Comparison of ENCODE assay signal across 8 cellular contexts in the genomic region with DNA sequence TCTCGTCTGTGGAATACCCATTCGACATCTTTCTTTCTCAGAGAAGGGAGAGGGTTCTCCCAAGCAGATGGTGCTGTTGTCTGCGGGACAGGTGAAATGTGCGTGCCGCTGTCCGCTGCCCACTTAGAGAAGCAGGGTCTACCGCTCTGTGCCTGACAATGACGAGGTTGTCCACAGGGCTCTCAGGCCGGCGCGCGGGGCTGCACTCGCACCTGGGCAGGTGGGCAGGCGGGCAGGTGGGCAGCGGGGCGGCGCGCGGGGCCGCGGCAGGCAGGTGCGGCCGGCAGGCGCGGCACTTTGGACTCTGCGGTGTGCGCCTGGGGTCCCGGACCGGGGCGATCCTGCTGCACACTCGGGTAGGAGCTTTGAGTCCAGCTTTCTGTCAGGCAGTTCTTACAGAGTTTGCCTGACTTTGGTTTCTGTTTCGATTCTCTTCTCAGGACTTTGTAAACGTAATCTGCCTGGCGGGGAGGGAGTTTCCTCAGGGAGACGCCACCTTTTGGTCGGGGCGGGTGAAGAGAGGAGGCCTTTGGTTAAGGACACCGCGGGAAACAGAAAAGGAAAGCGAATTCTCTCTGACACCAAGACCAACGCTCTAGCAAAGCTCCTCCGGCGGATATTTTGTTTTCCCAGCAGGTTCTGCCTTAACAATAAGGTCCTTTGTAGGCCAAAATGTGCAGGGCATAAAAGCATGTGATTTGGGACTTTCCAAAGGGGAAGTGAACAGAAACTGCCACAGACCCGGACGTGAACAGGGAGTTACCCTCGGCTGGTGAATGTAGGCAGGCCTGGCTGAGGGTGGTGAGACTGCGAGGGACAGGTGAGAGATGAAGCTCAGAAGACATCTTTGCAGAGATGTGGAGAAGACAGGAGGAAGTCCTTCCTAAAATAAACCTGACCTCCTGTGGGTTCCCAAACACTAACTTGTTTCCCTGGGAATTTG. TPM values are rescaled to one million over a fixed set of nuclear protein-coding genes. Genes with fewer than 3 reads are reported as not detected.
DNase-seq lines count a peak whose midpoint lies in the region; ATAC-seq and TF ChIP-seq lines count a peak whose summit lies in the region.

A gene (minus strand): TSS at position 405 of the 943 bp plus-strand sequence. CDS start 377 bp downstream, at position 28.

- H3K27ac Mint-ChIP-seq in H9: 0 out of 7 replicates have a peak within 1 kb of the TSS, but pooled peaks of 1 of the 3 experiments have one; percentile 61
- H3K27ac Mint-ChIP-seq in activated naive CD8-positive, alpha-beta T cell treated with anti-CD3 and anti-CD28 coated beads, Interleukin-2, amount 50 U/mL, for 24 hours: peak within 1 kb of the TSS; percentile 96

- H2AK5ac ChIP-seq in H9 (ENCODE audit: insufficient read length, low read length): no peak within 1 kb of the TSS
- H2AK5ac ChIP-seq in trophoblast cell (ENCODE audit: low read length): no peak within 1 kb of the TSS

- H3K79me2 ChIP-seq in H9 (ENCODE audit: insufficient read depth, low read length) (no peaks in the 10 kb centered on the region), trophoblast cell (ENCODE audit: control insufficient read depth, insufficient read depth, low read length, poor library complexity) (no peaks in the 10 kb centered on the region)

- no peak for TF ChIP-seq EP300 in transverse colon (IDR thresholded peaks at IDR 0.05; ENCODE audit: low read depth)

- peaks cover 21 to 23% of the 10 kb centered on the region in 2 experiments for H3K4me1 Mint-ChIP-seq in H9
- H3K4me1 Mint-ChIP-seq in activated naive CD8-positive, alpha-beta T cell treated with anti-CD3 and anti-CD28 coated beads, Interleukin-2, amount 50 U/mL, for 24 hours: peaks cover 54% of the 10 kb centered on the region

- H3K27me3 Mint-ChIP-seq in H9 (ENCODE audit: low read depth): peaks cover 28% of the 10 kb centered on the region
- H3K27me3 Mint-ChIP-seq in activated naive CD8-positive, alpha-beta T cell treated with anti-CD3 and anti-CD28 coated beads, Interleukin-2, amount 50 U/mL, for 24 hours: no peaks in the 10 kb centered on the region

- peak within 1 kb of the TSS; percentile 88 to 90 for H3K4me3 Mint-ChIP-seq in H9
- peak within 1 kb of the TSS; percentile 96 for H3K4me3 Mint-ChIP-seq in activated naive CD8-positive, alpha-beta T cell treated with anti-CD3 and anti-CD28 coated beads, Interleukin-2, amount 50 U/mL, for 24 hours

- H3K18ac ChIP-seq in H9 (ENCODE audit: insufficient read length, low read depth, low read length) (peak within 1 kb of the TSS; percentile 66), trophoblast cell (ENCODE audit: low read length) (no peak within 1 kb of the TSS)

- no peaks in the 10 kb centered on the region for H3K9me3 Mint-ChIP-seq in H9
- no peaks in the 10 kb centered on the region for H3K9me3 Mint-ChIP-seq in activated naive CD8-positive, alpha-beta T cell treated with anti-CD3 and anti-CD28 coated beads, Interleukin-2, amount 50 U/mL, for 24 hours

- H3T11ph ChIP-seq in H9 (ENCODE audit: low read length): no peak within 1 kb of the TSS

- H3K4ac ChIP-seq in H9 (ENCODE audit: low read depth, low read length) (no peak within 1 kb of the TSS), trophoblast cell (ENCODE audit: low read depth, low read length) (no peak within 1 kb of the TSS)

- H4K91ac ChIP-seq in H9 (ENCODE audit: insufficient read length, low read depth, low read length): no peak within 1 kb of the TSS
- H4K91ac ChIP-seq in trophoblast cell (ENCODE audit: low read depth, low read length): no peak within 1 kb of the TSS

- H3K9me3 ChIP-seq in H9 (ENCODE audit: control insufficient read depth, low read depth, low read length) (no peaks in the 10 kb centered on the region), cardiac muscle cell (ENCODE audit: low read depth) (no peaks in the 10 kb centered on the region), trophoblast cell (ENCODE audit: insufficient read depth, low read depth, low read length) (no peaks in the 10 kb centered on the region), transverse colon (no peaks in the 10 kb centered on the region)

- H3K23ac ChIP-seq in H9 (ENCODE audit: insufficient read length, low read depth, low read length): no peak within 1 kb of the TSS
- H3K23ac ChIP-seq in trophoblast cell (ENCODE audit: low read length): no peak within 1 kb of the TSS

- no peak within 1 kb of the TSS for H4K5ac ChIP-seq in H9 (ENCODE audit: insufficient read length, low read depth, low read length)

- H3K27ac ChIP-seq in H9 (ENCODE audit: insufficient read length, low read depth, low read length) (no peak within 1 kb of the TSS), cardiac muscle cell (no peak within 1 kb of the TSS), trophoblast cell (ENCODE audit: low read depth, low read length) (no peak within 1 kb of the TSS), transverse colon (peak within 1 kb of the TSS; percentile 90 to 94 (median 93))

- H3K4me1 ChIP-seq in H9 (ENCODE audit: insufficient read depth, low read length): no peaks in the 10 kb centered on the region
- no peaks in the 10 kb centered on the region for H3K4me1 ChIP-seq in cardiac muscle cell (ENCODE audit: low read depth)
- H3K4me1 ChIP-seq in trophoblast cell (ENCODE audit: control insufficient read depth in 1 of 2, insufficient read depth in 2 of 2, low read length in 2 of 2): peaks cover 0 to 2% of the 10 kb centered on the region in 2 experiments
- peaks cover 7 to 38% (median 23%) of the 10 kb centered on the region in 4 donors for H3K4me1 ChIP-seq in transverse colon

- ATAC-seq in activated naive CD8-positive, alpha-beta T cell treated with anti-CD3 and anti-CD28 coated beads, Interleukin-2, amount 50 U/mL, for 24 hours: peak; percentile 90

- H3K56ac ChIP-seq in H9 (ENCODE audit: insufficient read length, low read depth, low read length): no peak within 1 kb of the TSS

- no peak within 1 kb of the TSS for H2BK12ac ChIP-seq in H9 (ENCODE audit: insufficient read length, low read depth, low read length)
- H2BK12ac ChIP-seq in trophoblast cell (ENCODE audit: low read length): no peak within 1 kb of the TSS

- H4K20me1 ChIP-seq in H9 (ENCODE audit: control insufficient read depth, insufficient read depth, insufficient read length): no peaks in the 10 kb centered on the region

- no peak within 1 kb of the TSS for H4K12ac ChIP-seq in trophoblast cell (ENCODE audit: low read depth, low read length)

- H2BK15ac ChIP-seq in H9 (ENCODE audit: low read depth, low read length): no peak within 1 kb of the TSS

- DNase-seq in GM04504 (ENCODE audit: low read depth): peak; percentile 73
- peak; percentile 73 for DNase-seq in H9
- DNase-seq in M059J (ENCODE audit: low read depth): peak; percentile 96
- peak; percentile 66 for DNase-seq in T follicular helper cell (ENCODE audit: low read depth)
- peak; percentile 72 for DNase-seq in activated naive CD8-positive, alpha-beta T cell treated with anti-CD3 and anti-CD28 coated beads, Interleukin-2, amount 50 U/mL, for 24 hours
- peak; percentile 71 to 92 for DNase-seq in cardiac muscle cell (ENCODE audit: low read depth in 1 of 2, low spot score in 1 of 2)
- peak; percentile 82 to 94 for DNase-seq in trophoblast cell
- DNase-seq in transverse colon: peak; percentile 91

- H3K79me1 ChIP-seq in H9 (ENCODE audit: insufficient read depth, low read depth, low read length, poor library complexity, severe bottlenecking) (no peaks in the 10 kb centered on the region), trophoblast cell (ENCODE audit: low read length) (no peaks in the 10 kb centered on the region)

- H3K36me3 ChIP-seq in cardiac muscle cell (no peaks in the 10 kb centered on the region), trophoblast cell (ENCODE audit: control insufficient read depth in 1 of 2, insufficient read depth in 2 of 2, low read length in 2 of 2) (no peaks in the 10 kb centered on the region), transverse colon (no peaks in the 10 kb centered on the region)

- peak within 1 kb of the TSS; percentile 70 for H3K14ac ChIP-seq in H9 (ENCODE audit: insufficient read depth, low read length)
- H3K14ac ChIP-seq in trophoblast cell (ENCODE audit: low read length): no peak within 1 kb of the TSS

- H3K36me3 Mint-ChIP-seq in H9 (ENCODE audit: insufficient read depth in 1 of 3, low read depth in 3 of 3): peaks cover 0 to 4% (median 0%) of the 10 kb centered on the region in 3 experiments; a peak in 1 of 7 replicates
- peaks cover 10% of the 10 kb centered on the region for H3K36me3 Mint-ChIP-seq in activated naive CD8-positive, alpha-beta T cell treated with anti-CD3 and anti-CD28 coated beads, Interleukin-2, amount 50 U/mL, for 24 hours (ENCODE audit: low read depth)

- H2AFZ ChIP-seq in H9 (ENCODE audit: low read length) (peak within 1 kb of the TSS; percentile 99), trophoblast cell (ENCODE audit: insufficient read depth, low read length, poor library complexity) (peak within 1 kb of the TSS; percentile 50)

- H3K4me3 ChIP-seq in cardiac muscle cell (peak within 1 kb of the TSS; percentile 50), trophoblast cell (ENCODE audit: low read depth, low read length) (peak within 1 kb of the TSS; percentile 71), transverse colon (peak within 1 kb of the TSS; percentile 29 to 97 (median 78))

- TF ChIP-seq CTCF in H9 (conservative IDR thresholded peaks at IDR 0.05): peak; percentile 41; the same call in 2 of the 3 replicates
- TF ChIP-seq CTCF in cardiac muscle cell (IDR thresholded peaks at IDR 0.05; ENCODE audit: low read depth, low read length): peak; percentile 59
- peak in 1 of 5 experiments; percentile 38 for TF ChIP-seq CTCF in transverse colon (IDR thresholded peaks at IDR 0.05)

- WGBS in H9 (ENCODE audit: extremely low coverage, insufficient read length, low lambda C conversion rate): no CpG with 5 or more reads among the region's 47 CpGs
- no CpG with 5 or more reads among the region's 47 CpGs for WGBS in trophoblast cell (ENCODE audit: extremely low coverage, insufficient coverage, insufficient read length)
- WGBS in transverse colon (ENCODE audit: low coverage in 1 of 2), 2 donors: 0 to 2% methylated on average over 2 to 47 of the region's 47 CpGs

- H3K9ac ChIP-seq in H9 (ENCODE audit: extremely low read depth, insufficient read length, low read length) (peak within 1 kb of the TSS; percentile 42), trophoblast cell (ENCODE audit: low read length) (peak within 1 kb of the TSS; percentile 42)

- H4K8ac ChIP-seq in H9 (replicated peaks; ENCODE audit: insufficient read length, low read depth, low read length): no peak within 1 kb of the TSS
- H4K8ac ChIP-seq in trophoblast cell (ENCODE audit: low read depth, low read length): peak within 1 kb of the TSS; percentile 2

- TF ChIP-seq POLR2A in transverse colon (IDR thresholded peaks at IDR 0.05): peak; percentile 67

- H2BK5ac ChIP-seq in H9 (ENCODE audit: insufficient read length, low read length): no peak within 1 kb of the TSS
- H2BK5ac ChIP-seq in trophoblast cell (ENCODE audit: low read depth, low read length, poor library complexity): no peak within 1 kb of the TSS

- no peak within 1 kb of the TSS for H2BK20ac ChIP-seq in H9 (ENCODE audit: low read depth, low read length, poor library complexity, severe bottlenecking)

- intact Hi-C loops in transverse colon (cut with DNase I; ENCODE audit: low total_unique reads): no loop called here

- H3K27me3 ChIP-seq in H9 (ENCODE audit: insufficient read depth, low read length) (no peaks in the 10 kb centered on the region), cardiac muscle cell (peaks cover 45% of the 10 kb centered on the region), trophoblast cell (ENCODE audit: insufficient read depth, low read length) (no peaks in the 10 kb centered on the region), transverse colon (no peaks in the 10 kb centered on the region)

- peaks cover 8% of the 10 kb centered on the region for H3K23me2 ChIP-seq in H9 (ENCODE audit: insufficient read length, low read depth, low read length, poor library complexity, severe bottlenecking)

- H3K4me2 ChIP-seq in H9 (ENCODE audit: insufficient read depth, insufficient read length, low read length) (peak within 1 kb of the TSS; percentile 96), trophoblast cell (ENCODE audit: low read length) (peak within 1 kb of the TSS; percentile 98)

- H2BK120ac ChIP-seq in H9 (ENCODE audit: low read depth, low read length, poor library complexity, severe bottlenecking): no peak within 1 kb of the TSS
- H2BK120ac ChIP-seq in trophoblast cell (ENCODE audit: insufficient read depth, low read length, poor library complexity): no peak within 1 kb of the TSS

- in situ Hi-C loops in transverse colon (cut with MboI; ENCODE audit: low pct_ligation_motif_present in 1 of 4, low pct_unique_long_range_greater_than_20kb in 1 of 4, low sequenced_read_pairs in 3 of 4): no loop called here

RNA-seq across cellular contexts. Expression of the gene that starts here (rescaled TPM):
- total RNA-seq in H9 (2021) (0.81 and 1.1 TPM in 2 replicates), cardiac muscle cell (0.06 and 0.07 TPM in 2 replicates), transverse colon (100 to 1,000 TPM in 1 of 4 donors, 10 to 100 TPM in 3; 23.1 to 133 (median 29.5) TPM)
- total RNA-seq in M059J (2014; rRNA removed; shearing (Covaris generic)): 70.9 and 90.2 TPM in 2 replicates
- 0.88 TPM in 1 of 2 replicates, not detected in the other for polyA plus RNA-seq in cardiac muscle cell
- 1.3 TPM in 2 replicates for polyA plus RNA-seq in trophoblast cell (2013)

Comparison
In these comparisons a context has a peak if more than half of its experiments do, and no peak if none do; other contexts are left out.
1. RNA of the gene that starts here (total RNA-seq): 70.9 to 90.2 TPM in M059J and 23.1 to 133 TPM in transverse colon; 0.81 to 1.1 TPM in H9 and 0.06 to 0.07 TPM in cardiac muscle cell; every median in the first group is over 10 times any median in the second.
2. Peak in DNase-seq and H3K4me3 ChIP-seq in cardiac muscle cell; RNA of the gene not detected or under 1 TPM.
3. H3K27ac ChIP-seq: peak in transverse colon (4 of 4); none in H9 (single experiment), cardiac muscle cell (single experiment) and trophoblast cell (single experiment).
4. Peak in every context shown above with its lines, with median percentiles within 50 percentile points of each other: DNase-seq and H3K4me3 ChIP-seq.